24 cellular contexts compared by ENCODE assay signal in genomic region chr1:204427302-204427701, GRCh38. TPM values are rescaled to one million over a fixed set of nuclear protein-coding genes. Genes with fewer than 3 reads are reported as not detected.
A peak's percentile ranks its signal among the peaks of the same experiment; 100 is the strongest.
DNase-seq lines count a peak whose midpoint lies in the region; ATAC-seq and TF ChIP-seq lines count a peak whose summit lies in the region.
"Had no signal": no experiment of that assay in that cellular context is flagged by ENCODE, and none has a peak within 500 bp of the region (broad histone marks: within the 10 kb centered on the region; RNA-seq: fewer than 3 reads in every experiment).

No MANE protein-coding gene starts in this region.

- ATAC-seq in activated naive CD4-positive, alpha-beta T cell treated with anti-CD3 and anti-CD28 coated beads, Interleukin-2, amount 50 U/mL, for 72 hours, result peak; percentile 19 to 56
- ATAC-seq in PC-3 (no peak), HG03196 (IDR thresholded peaks at IDR 0.05; ENCODE audit: unreplicated experiment) (no peak), GM18909 (IDR thresholded peaks at IDR 0.05; ENCODE audit: poor library complexity, unreplicated experiment) (no peak)
- ATAC-seq: HCT116, HepG2, K562 had no signal

- peaks cover 11 to 19% of the 10 kb centered on the region in 2 donors for H3K36me3 Mint-ChIP-seq in activated naive CD4-positive, alpha-beta T cell treated with anti-CD3 and anti-CD28 coated beads, Interleukin-2, amount 50 U/mL, for 72 hours
- peaks cover 85% of the 10 kb centered on the region for H3K36me3 Mint-ChIP-seq in endothelial cell (ENCODE audit: low read depth, unreplicated experiment)

- no peak for DNase-seq in activated naive CD4-positive, alpha-beta T cell treated with anti-CD3 and anti-CD28 coated beads, Interleukin-2, amount 50 U/mL, for 72 hours (ENCODE audit: low spot score in 2 of 2)
- DNase-seq in activated naive CD4-positive, alpha-beta T cell (lab: John Stamatoyannopoulos, UW), result no peak
- no peak for DNase-seq in PC-9
- DNase-seq in endothelial cell (ENCODE audit: low spot score), result no peak
- DNase-seq in uterus, result peak; percentile 4 to 7
- DNase-seq in PC-3, result no peak
- DNase-seq: CD4-positive, alpha-beta T cell; DMS53; Kasumi-1; NCI-H1105 treated with DMSO at 0.1 percent for 48 hours; NCI-H146; NCI-H1930; NCI-H2107; NCI-H446; NCI-H524 treated with DMSO at 0.1 percent for 48 hours; NCI-H774; SHP77 had no signal

- peaks cover 10% of the 10 kb centered on the region for H3K4me1 Mint-ChIP-seq in endothelial cell (ENCODE audit: unreplicated experiment)

- CTCF ChIA-PET in PC-9 (lab: Charles Lee) (no interaction called here), PC-3 (lab: Charles Lee) (interaction anchor here (0.7 kb wide), 1 partner anchor 50 kb away, joined by 3 read pairs; no protein-coding TSS in a partner anchor)

- H3F3A ChIP-seq in PC-9 (ENCODE audit: insufficient read depth, low read depth) (peaks cover 50% of the 10 kb centered on the region), PC-3 (ENCODE audit: low read length, unreplicated experiment) (no peaks in the 10 kb centered on the region)

- H3K9me3 ChIP-seq in PC-9 (ENCODE audit: insufficient read depth, low read depth) (no peaks in the 10 kb centered on the region), uterus (no peaks in the 10 kb centered on the region), PC-3 (ENCODE audit: low read length) (no peaks in the 10 kb centered on the region)
- H3K9me3 ChIP-seq: BLaER1 had no signal

- H3K27ac ChIP-seq in PC-9 (peak overlapping the region; percentile 35; the same call in 1 of the 2 replicates), uterus (no peak overlapping the region), PC-3 (ENCODE audit: low read length) (no peak overlapping the region)
- H3K27ac ChIP-seq: BLaER1, RWPE1 had no signal

- H3K4me1 ChIP-seq in PC-9 (replicated peaks; ENCODE audit: insufficient read depth) (peaks cover 40% of the 10 kb centered on the region), uterus (peaks cover 4 to 7% of the 10 kb centered on the region in 2 donors), PC-3 (ENCODE audit: insufficient read depth, low read length) (peaks cover 29% of the 10 kb centered on the region)
- H3K4me1 ChIP-seq: BLaER1 had no signal

- no TSS peak for BruUV-seq in PC-9 (replicated peaks; lab: Mats Ljungman, UMichigan)
- BruUV-seq in PC-3 (replicated peaks; lab: Mats Ljungman, UMichigan), result no TSS peak

- H3K79me2 ChIP-seq in PC-9 (ENCODE audit: low read depth) (peaks cover 9% of the 10 kb centered on the region), PC-3 (ENCODE audit: low read length) (no peaks in the 10 kb centered on the region)

- H3K27ac Mint-ChIP-seq in activated naive CD4-positive, alpha-beta T cell treated with anti-CD3 and anti-CD28 coated beads, Interleukin-2, amount 50 U/mL, for 72 hours, result no peak overlapping the region
- no peak overlapping the region for H3K27ac Mint-ChIP-seq in endothelial cell (ENCODE audit: unreplicated experiment)
- H3K27ac Mint-ChIP-seq: CD4-positive, alpha-beta T cell had no signal

- H3K4me2 ChIP-seq in PC-9 (no peak overlapping the region), PC-3 (ENCODE audit: low read length) (no peak overlapping the region)
- H3K4me2 ChIP-seq: BLaER1 had no signal

- H3K9me3 Mint-ChIP-seq in activated naive CD4-positive, alpha-beta T cell treated with anti-CD3 and anti-CD28 coated beads, Interleukin-2, amount 50 U/mL, for 72 hours, result no peaks in the 10 kb centered on the region
- no peaks in the 10 kb centered on the region for H3K9me3 Mint-ChIP-seq in endothelial cell (ENCODE audit: unreplicated experiment)
- H3K9me3 Mint-ChIP-seq: CD4-positive, alpha-beta T cell had no signal

- TF ChIP-seq POLR2A in uterus (IDR thresholded peaks at IDR 0.05), result no peak

- POLR2A ChIA-PET in PC-9 (lab: Charles Lee; ENCODE audit: unreplicated experiment) (interaction anchor here (0.7 kb wide), 1 partner anchor 23 kb away, joined by 9 read pairs; no protein-coding TSS in a partner anchor), PC-3 (lab: Charles Lee; ENCODE audit: unreplicated experiment) (no interaction called here)

- peaks cover 57% of the 10 kb centered on the region for H3K36me3 ChIP-seq in PC-9 (ENCODE audit: low read depth)
- no peaks in the 10 kb centered on the region for H3K36me3 ChIP-seq in uterus
- H3K36me3 ChIP-seq in PC-3 (ENCODE audit: low read depth, low read length), result peaks cover 39% of the 10 kb centered on the region

- no peak overlapping the region for H3K9ac ChIP-seq in PC-3 (ENCODE audit: low read length)
- H3K9ac ChIP-seq: BLaER1 had no signal

- H3K27me3 ChIP-seq in PC-9 (ENCODE audit: insufficient read depth, low read depth) (no peaks in the 10 kb centered on the region), uterus (no peaks in the 10 kb centered on the region), PC-3 (ENCODE audit: low read length) (no peaks in the 10 kb centered on the region)
- H3K27me3 ChIP-seq: BLaER1 had no signal

- peaks cover 4% of the 10 kb centered on the region for H3K27me3 Mint-ChIP-seq in endothelial cell (ENCODE audit: unreplicated experiment)
- H3K27me3 Mint-ChIP-seq: CD4-positive, alpha-beta T cell had no signal

- no peaks in the 10 kb centered on the region for H4K20me1 ChIP-seq in PC-9 (ENCODE audit: insufficient read depth)
- H4K20me1 ChIP-seq in PC-3 (ENCODE audit: low read length), result no peaks in the 10 kb centered on the region
- H4K20me1 ChIP-seq: BLaER1 had no signal

- H3K4me3 ChIP-seq in PC-9, result no peak overlapping the region
- no peak overlapping the region for H3K4me3 ChIP-seq in uterus
- no peak overlapping the region for H3K4me3 ChIP-seq in PC-3 (ENCODE audit: low read length)
- H3K4me3 ChIP-seq: BLaER1, K562 had no signal

- peak overlapping the region; percentile 15 for H3K4me3 Mint-ChIP-seq in endothelial cell (ENCODE audit: unreplicated experiment)
- H3K4me3 Mint-ChIP-seq: CD4-positive, alpha-beta T cell had no signal

- intact Hi-C loops in PC-9 (cut with micrococcal nuclease; ENCODE audit: unreplicated experiment), result no loop called here
- intact Hi-C loops in uterus (cut with DNase I; ENCODE audit: low total_unique reads), result no loop called here
- intact Hi-C loops in PC-3 (cut with micrococcal nuclease), result no loop called here

- TF ChIP-seq CTCF in PC-9 (conservative IDR thresholded peaks at IDR 0.05) (no peak), endothelial cell (IDR thresholded peaks at IDR 0.05; ENCODE audit: unreplicated experiment) (no peak), uterus (IDR thresholded peaks at IDR 0.05) (no peak), PC-3 (conservative IDR thresholded peaks at IDR 0.05; ENCODE audit: low read depth, low read length) (no peak)

- H2AFZ ChIP-seq in PC-9 (no peak overlapping the region), PC-3 (ENCODE audit: low read length) (no peak overlapping the region)

- H3K9me2 ChIP-seq in PC-9 (ENCODE audit: insufficient read depth) (no peaks in the 10 kb centered on the region), PC-3 (replicated peaks; ENCODE audit: low read length) (no peaks in the 10 kb centered on the region)

RNA-seq across cellular contexts. Expression of gene PPP1R15B, which starts 15.7 kb away (rescaled TPM):
- 100 to 1,000 TPM in 1 of 2 donors, 10 to 100 TPM in 1; 54.6 to 138 TPM for total RNA-seq in activated naive CD4-positive, alpha-beta T cell treated with anti-CD3 and anti-CD28 coated beads, Interleukin-2, amount 50 U/mL, for 72 hours
- total RNA-seq in PC-9 (2021) (37.3 and 40.9 TPM in 2 replicates), endothelial cell (ENCODE audit: unreplicated experiment) (43.2 TPM), uterus (10 to 100 TPM; 20.5 to 58.9 (median 46.4) TPM), PC-3 (2014; rRNA removed) (50.7 and 57.5 TPM in 2 replicates)

Comparison
In these comparisons a context has a peak if more than half of its experiments do, and no peak if none do; other contexts are left out.
1. ATAC-seq: peak in activated naive CD4-positive, alpha-beta T cell treated with anti-CD3 and anti-CD28 coated beads, Interleukin-2, amount 50 U/mL, for 72 hours (2 of 2); none in PC-3 (single experiment), HG03196 (single experiment) and GM18909 (single experiment).
2. DNase-seq: peak in uterus (2 of 2); none in activated naive CD4-positive, alpha-beta T cell treated with anti-CD3 and anti-CD28 coated beads, Interleukin-2, amount 50 U/mL, for 72 hours (0 of 2), activated naive CD4-positive, alpha-beta T cell (0 of 4), PC-9 (0 of 2), endothelial cell (single experiment) and PC-3 (single experiment).